In genomic region chr10:109783286-109783685, GRCh38 we compare ENCODE assay signal across 9 cellular contexts.
"Had no signal": no experiment of that assay in that cellular context is flagged by ENCODE, and none has a peak within 500 bp of the region (broad histone marks: within the 10 kb centered on the region; RNA-seq: fewer than 3 reads in every experiment).

No MANE protein-coding gene starts in this region.

- H3K9me3 ChIP-seq: HAP-1 had no signal

- H3K27ac Mint-ChIP-seq: HFFc6 had no signal

- H3K9me3 Mint-ChIP-seq: HFFc6 had no signal

- H3K27ac ChIP-seq: HL-60 had no signal

- FAIRE-seq: H54, K562 had no signal

- H3K4me1 ChIP-seq: HAP-1 had no signal

- H3K4me3 ChIP-seq: HAP-1, K562 had no signal

- DNase-seq: GOT3, HFFc6, IMR-90, KG1 had no signal

- ATAC-seq: HCT116, K562 had no signal

- H3K36me3 ChIP-seq: HAP-1 had no signal

- H3K4me3 Mint-ChIP-seq: HFFc6 had no signal
